ENCODE assay signal across 19 cellular contexts in genomic region chr17:32356750-32357149, GRCh38. TPM values are rescaled to one million over a fixed set of nuclear protein-coding genes. Genes with fewer than 3 reads are reported as not detected.
DNase-seq lines count a peak whose midpoint lies in the region; TF ChIP-seq lines count a peak whose summit lies in the region.
"Had no signal": no experiment of that assay in that cellular context is flagged by ENCODE, and none has a peak within 500 bp of the region (broad histone marks: within the 10 kb centered on the region; RNA-seq: fewer than 3 reads in every experiment).

No MANE protein-coding gene starts in this region.

- H3K4me1 ChIP-seq in GM23248 (ENCODE audit: insufficient read depth) = peaks cover 30% of the 10 kb centered on the region
- H3K4me1 ChIP-seq in adipocyte (ENCODE audit: control insufficient read depth, insufficient read depth, low read length) = peaks cover 49% of the 10 kb centered on the region
- peaks cover 11% of the 10 kb centered on the region for H3K4me1 ChIP-seq in mesenchymal stem cell (ENCODE audit: control insufficient read depth, insufficient read depth, low read depth, low read length)
- H3K4me1 ChIP-seq in osteoblast (ENCODE audit: insufficient read depth, low read length) = peaks cover 25% of the 10 kb centered on the region

- H3F3A ChIP-seq in GM23248 (ENCODE audit: insufficient read depth) = peaks cover 24% of the 10 kb centered on the region

- no peak overlapping the region for H3K4ac ChIP-seq in mesenchymal stem cell (ENCODE audit: low read depth in 1 of 2, low read length in 2 of 2)

- peaks cover 93% of the 10 kb centered on the region for H3K36me3 Mint-ChIP-seq in activated T-cell treated with anti-CD3 and anti-CD28 coated beads, Interleukin-2, amount 50 U/mL, for 24 hours (ENCODE audit: low read depth)

- no peak overlapping the region for H2AFZ ChIP-seq in GM23248
- no peak overlapping the region for H2AFZ ChIP-seq in mesenchymal stem cell (ENCODE audit: low read depth, low read length)
- H2AFZ ChIP-seq in osteoblast (ENCODE audit: low read length) = no peak overlapping the region

- H3K9me2 ChIP-seq in GM23248 (ENCODE audit: insufficient read depth) = no peaks in the 10 kb centered on the region

- peaks cover 77% of the 10 kb centered on the region for H3K36me3 ChIP-seq in GM23248 (ENCODE audit: low read depth)
- peaks cover 73% of the 10 kb centered on the region for H3K36me3 ChIP-seq in adipocyte (ENCODE audit: control insufficient read depth, insufficient read depth, low read length, severe bottlenecking)
- peaks cover 48 to 88% of the 10 kb centered on the region in 2 experiments for H3K36me3 ChIP-seq in mesenchymal stem cell (ENCODE audit: control insufficient read depth in 1 of 2, insufficient read depth in 2 of 2, low read depth in 1 of 2, low read length in 2 of 2)
- peaks cover 82% of the 10 kb centered on the region for H3K36me3 ChIP-seq in osteoblast (ENCODE audit: insufficient read depth, low read length)

- no peak overlapping the region for H2BK120ac ChIP-seq in mesenchymal stem cell (ENCODE audit: low read depth, low read length)

- H4K20me1 ChIP-seq in GM23248 (ENCODE audit: insufficient read depth) (peaks cover 44% of the 10 kb centered on the region), osteoblast (ENCODE audit: insufficient read depth, low read length) (peaks cover 73% of the 10 kb centered on the region)

- peak overlapping the region; percentile 55 for H3K27ac Mint-ChIP-seq in activated T-cell treated with anti-CD3 and anti-CD28 coated beads, Interleukin-2, amount 50 U/mL, for 24 hours

- no peaks in the 10 kb centered on the region for H3K9me3 Mint-ChIP-seq in activated T-cell treated with anti-CD3 and anti-CD28 coated beads, Interleukin-2, amount 50 U/mL, for 24 hours
- H3K9me3 Mint-ChIP-seq: stimulated activated naive CD8-positive, alpha-beta T cell treated with anti-CD3 and anti-CD28 coated beads, Interleukin-15, amount 100 ng/mL, for 72 hours had no signal

- no peak overlapping the region for H3K4me3 ChIP-seq in GM23248
- no peak overlapping the region for H3K4me3 ChIP-seq in adipocyte (ENCODE audit: low read length)
- H3K4me3 ChIP-seq in mesenchymal stem cell (ENCODE audit: insufficient read depth in 1 of 2, low read depth in 1 of 2, low read length in 2 of 2) = no peak overlapping the region
- no peak overlapping the region for H3K4me3 ChIP-seq in osteoblast (ENCODE audit: insufficient read depth, low read length)
- H3K4me3 ChIP-seq: left lung, sigmoid colon, upper lobe of left lung had no signal

- DNase-seq in activated T-cell treated with anti-CD3 and anti-CD28 coated beads, Interleukin-2, amount 50 U/mL, for 24 hours = no peak
- no peak for DNase-seq in activated T-cell treated with anti-CD3 and anti-CD28 coated beads, Interleukin-2, amount 50 U/mL, for 48 hours
- DNase-seq in GM23248 (peak; percentile 30), adipocyte (ENCODE audit: low read depth) (peak; percentile 79), mesenchymal stem cell (no peak), NCI-H1417 (lab: John Stamatoyannopoulos, UW) (no peak), osteoblast (ENCODE audit: insufficient read length, low spot score, missing footprints) (no peak), Ammon's horn (ENCODE audit: low spot score) (no peak)
- DNase-seq: activated CD4-positive, CD25-positive, alpha-beta regulatory T cell; activated naive CD4-positive, alpha-beta T cell treated with Interleukin-2 at 50 U/mL for 16 hours; Karpas-422; left lung; NCI-H1092 treated with DMSO at 0.1 percent for 48 hours; NCI-H524 treated with DMSO at 0.1 percent for 48 hours; Right ventricle myocardium superior; sigmoid colon; stimulated activated naive CD8-positive, alpha-beta T cell treated with anti-CD3 and anti-CD28 coated beads, Interleukin-15, amount 100 ng/mL, for 72 hours; upper lobe of left lung had no signal

- H3K23ac ChIP-seq in mesenchymal stem cell (ENCODE audit: low read length in 2 of 2) = no peak overlapping the region

- no peak overlapping the region for H3K4me2 ChIP-seq in GM23248 (ENCODE audit: unreplicated experiment)
- no peak overlapping the region for H3K4me2 ChIP-seq in mesenchymal stem cell (ENCODE audit: low read length, poor library complexity, severe bottlenecking)
- H3K4me2 ChIP-seq in osteoblast (ENCODE audit: insufficient read depth, low read length) = no peak overlapping the region

- peaks cover 68% of the 10 kb centered on the region for H3K4me1 Mint-ChIP-seq in activated T-cell treated with anti-CD3 and anti-CD28 coated beads, Interleukin-2, amount 50 U/mL, for 24 hours (ENCODE audit: low read depth)

- no peak overlapping the region for H3K14ac ChIP-seq in mesenchymal stem cell (ENCODE audit: low read length in 2 of 2)

- no peak overlapping the region for H4K8ac ChIP-seq in mesenchymal stem cell (ENCODE audit: low read length)

- H3K9ac ChIP-seq in GM23248 = no peak overlapping the region
- peak overlapping the region; percentile 9 for H3K9ac ChIP-seq in adipocyte (ENCODE audit: low read length)
- H3K9ac ChIP-seq in mesenchymal stem cell (ENCODE audit: low read length) = peak overlapping the region; percentile 17

- H3K79me1 ChIP-seq in mesenchymal stem cell (replicated peaks; ENCODE audit: low read length, poor library complexity, severe bottlenecking) = no peaks in the 10 kb centered on the region

- no peak for TF ChIP-seq CTCF in osteoblast (IDR thresholded peaks at IDR 0.05; ENCODE audit: extremely low read depth, low read depth, low read length)

- H2BK15ac ChIP-seq in mesenchymal stem cell (ENCODE audit: low read depth, poor library complexity, severe bottlenecking) = no peak overlapping the region

- H3K18ac ChIP-seq in mesenchymal stem cell (ENCODE audit: low read depth in 1 of 2, low read length in 2 of 2) = no peak overlapping the region

- H2BK5ac ChIP-seq in mesenchymal stem cell (ENCODE audit: low read depth, low read length, poor library complexity, severe bottlenecking) = no peak overlapping the region

- H2BK12ac ChIP-seq in mesenchymal stem cell (ENCODE audit: low read length in 2 of 2) = no peak overlapping the region

- H3K27ac ChIP-seq in GM23248 (no peak overlapping the region), mesenchymal stem cell (ENCODE audit: low read length, poor library complexity, severe bottlenecking) (no peak overlapping the region), osteoblast (ENCODE audit: low read depth, low read length) (no peak overlapping the region)
- H3K27ac ChIP-seq: left lung, sigmoid colon had no signal

- H3K79me2 ChIP-seq in GM23248 (ENCODE audit: insufficient read depth) = peaks cover 100% of the 10 kb centered on the region
- peaks cover 97% of the 10 kb centered on the region for H3K79me2 ChIP-seq in osteoblast (ENCODE audit: insufficient read depth, low read length)

- no peaks in the 10 kb centered on the region for H3K9me3 ChIP-seq in GM23248 (ENCODE audit: low read depth)
- H3K9me3 ChIP-seq in adipocyte (ENCODE audit: control insufficient read depth, low read length) = no peaks in the 10 kb centered on the region
- no peaks in the 10 kb centered on the region for H3K9me3 ChIP-seq in mesenchymal stem cell (ENCODE audit: control insufficient read depth, low read length)
- H3K9me3 ChIP-seq in osteoblast (ENCODE audit: low read depth, low read length) = no peaks in the 10 kb centered on the region
- H3K9me3 ChIP-seq: left lung, sigmoid colon, upper lobe of left lung had no signal

- H4K91ac ChIP-seq in mesenchymal stem cell (ENCODE audit: low read length) = no peak overlapping the region

- H2AK5ac ChIP-seq in mesenchymal stem cell (ENCODE audit: low read length, severe bottlenecking) = no peak overlapping the region

- H3K4me3 Mint-ChIP-seq in activated T-cell treated with anti-CD3 and anti-CD28 coated beads, Interleukin-2, amount 50 U/mL, for 24 hours = no peak overlapping the region
- H3K4me3 Mint-ChIP-seq: stimulated activated naive CD8-positive, alpha-beta T cell treated with anti-CD3 and anti-CD28 coated beads, Interleukin-15, amount 100 ng/mL, for 72 hours had no signal

- 86% methylated on average over 5 of the region's 5 CpGs for WGBS in GM23248 (ENCODE audit: low coverage in 1 of 2, low lambda C conversion rate in 2 of 2, missing lambda C conversion rate in 2 of 2), 2 experiments
- 100% methylated on average over 4 of the region's 5 CpGs for WGBS in mesenchymal stem cell

- no peaks in the 10 kb centered on the region for H3K27me3 ChIP-seq in GM23248 (replicated peaks; ENCODE audit: insufficient read depth)
- H3K27me3 ChIP-seq in adipocyte (replicated peaks; ENCODE audit: control insufficient read depth, insufficient read depth, low read length) = no peaks in the 10 kb centered on the region
- H3K27me3 ChIP-seq in mesenchymal stem cell (ENCODE audit: control insufficient read depth in 1 of 2, insufficient read depth in 1 of 2, low read length in 2 of 2) = no peaks in the 10 kb centered on the region
- no peaks in the 10 kb centered on the region for H3K27me3 ChIP-seq in osteoblast (ENCODE audit: insufficient read depth, low read length)
- H3K27me3 ChIP-seq: left lung, sigmoid colon, upper lobe of left lung had no signal

- no peaks in the 10 kb centered on the region for H3K27me3 Mint-ChIP-seq in activated T-cell treated with anti-CD3 and anti-CD28 coated beads, Interleukin-2, amount 50 U/mL, for 24 hours
- H3K27me3 Mint-ChIP-seq: brain; stimulated activated naive CD8-positive, alpha-beta T cell treated with anti-CD3 and anti-CD28 coated beads, Interleukin-15, amount 100 ng/mL, for 72 hours had no signal

- in situ Hi-C loops in GM23248 (cut with MboI) = no loop called here

RNA-seq across cellular contexts. Expression of gene ZNF207, which starts 6.8 kb away (rescaled TPM):
- total RNA-seq in GM23248 (2014; rRNA removed; shearing (Covaris generic)) = 93.1 and 113 TPM in 2 replicates
- 96.8 and 99.5 TPM in 2 replicates for polyA plus RNA-seq in GM23248 (2016; fragmentation: Nextera tagmentation; extraction: Ambion mirVana)
- 150 TPM for polyA plus RNA-seq in mesenchymal stem cell (2013, experiment 1 of 2)
- 155 TPM for polyA plus RNA-seq in mesenchymal stem cell (2013, experiment 2 of 2)
- total RNA-seq in osteoblast = 131 and 144 TPM in 2 replicates

RNA-seq across cellular contexts. Expression of gene C17orf75, which starts 14.8 kb away (rescaled TPM):
- 11.1 and 18.5 TPM in 2 replicates for total RNA-seq in GM23248 (2014; rRNA removed; shearing (Covaris generic))
- polyA plus RNA-seq in GM23248 (2016; fragmentation: Nextera tagmentation; extraction: Ambion mirVana) = 14.7 and 17.0 TPM in 2 replicates
- 9.6 TPM for polyA plus RNA-seq in mesenchymal stem cell (2013, experiment 1 of 2)
- polyA plus RNA-seq in mesenchymal stem cell (2013, experiment 2 of 2) = 12.3 TPM
- total RNA-seq in osteoblast = 12.7 and 15.9 TPM in 2 replicates

Comparison
In these comparisons a context has a peak if more than half of its experiments do, and no peak if none do; other contexts are left out.
1. DNase-seq: peak in GM23248 (single experiment) and adipocyte (single experiment); none in activated T-cell treated with anti-CD3 and anti-CD28 coated beads, Interleukin-2, amount 50 U/mL, for 24 hours (single experiment), activated T-cell treated with anti-CD3 and anti-CD28 coated beads, Interleukin-2, amount 50 U/mL, for 48 hours (0 of 2), mesenchymal stem cell (single experiment), NCI-H1417 (0 of 3), osteoblast (single experiment) and Ammon's horn (single experiment).